7 cellular contexts compared by ENCODE assay signal in genomic region chrX:106706466-106706865, GRCh38. TPM values are rescaled to one million over a fixed set of nuclear protein-coding genes. Genes with fewer than 3 reads are reported as not detected.
"Had no signal": no experiment of that assay in that cellular context is flagged by ENCODE, and none has a peak within 500 bp of the region (broad histone marks: within the 10 kb centered on the region; RNA-seq: fewer than 3 reads in every experiment).

No MANE protein-coding gene starts in this region.

- H3K4me3 Mint-ChIP-seq: IgD-negative memory B cell had no signal

- DNase-seq: IMR-90, KBM-7, KG1 had no signal

- H3K27me3 Mint-ChIP-seq: IgD-negative memory B cell had no signal

- H3K36me3 Mint-ChIP-seq: IgD-negative memory B cell had no signal

- H3K27ac Mint-ChIP-seq: IgD-negative memory B cell had no signal

- ATAC-seq: K562 had no signal

- FAIRE-seq: HTR-8/SVneo, K562 had no signal

- H3K4me1 Mint-ChIP-seq: IgD-negative memory B cell had no signal

- H3K27ac ChIP-seq: HL-60 had no signal

- H3K4me3 ChIP-seq: K562 had no signal

RNA-seq across cellular contexts. Expression of gene RNF128, which starts 20.0 kb away (rescaled TPM):
- polyA plus RNA-seq: IgD-negative memory B cell, K562 had no signal
